ENCODE assay signal across 21 cellular contexts in the genomic region with DNA sequence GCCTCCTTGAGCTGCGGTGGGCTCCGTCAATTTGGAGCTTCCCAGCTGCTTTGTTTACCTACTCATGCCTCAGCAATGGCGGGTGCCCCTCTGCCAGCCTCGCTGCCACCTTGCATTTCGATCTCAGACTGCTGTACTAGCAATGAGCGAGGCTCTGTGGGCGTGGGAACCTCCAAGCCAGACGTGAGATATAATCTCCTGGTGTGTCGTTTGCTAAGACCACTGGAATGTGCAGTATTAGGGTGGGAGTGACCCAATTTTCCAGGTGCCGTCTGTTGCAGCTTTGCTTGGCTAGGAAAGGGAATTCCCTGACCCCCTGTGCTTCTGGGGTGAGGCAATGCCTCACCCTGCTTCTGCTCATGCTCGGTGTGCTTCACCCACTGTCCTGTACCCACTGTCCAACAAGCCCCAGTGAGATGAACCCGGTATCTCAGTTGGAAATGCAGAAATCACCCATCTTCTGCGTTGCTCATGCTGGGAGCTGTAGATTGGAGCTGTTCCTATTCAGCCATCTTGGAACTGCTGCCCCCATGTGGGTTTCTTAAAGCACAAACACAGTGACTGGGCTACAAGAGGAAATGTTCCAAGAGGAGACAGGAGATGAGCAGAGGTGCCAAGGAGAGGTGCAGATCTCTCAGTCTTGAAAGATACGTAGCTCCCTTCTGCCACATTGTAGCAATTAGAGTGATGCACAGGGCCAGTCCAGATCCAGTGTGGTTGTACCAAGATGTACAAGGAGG.
DNase-seq lines count a peak whose midpoint lies in the region; ATAC-seq, FAIRE-seq and TF ChIP-seq lines count a peak whose summit lies in the region.
"Had no signal": no experiment of that assay in that cellular context is flagged by ENCODE, and none has a peak within 500 bp of the region (broad histone marks: within the 10 kb centered on the region; RNA-seq: fewer than 3 reads in every experiment).

No MANE protein-coding gene starts in this region.

- H2BK5ac ChIP-seq in H9 (ENCODE audit: insufficient read length, low read length), result no peak overlapping the region

- CTCF ChIA-PET in Calu3 (lab: Charles Lee), result no interaction called here

- no peak overlapping the region for H4K8ac ChIP-seq in H9 (replicated peaks; ENCODE audit: insufficient read length, low read depth, low read length)

- FAIRE-seq in astrocyte (lab: Jason Lieb, UNC), result no peak
- FAIRE-seq: GM12891 had no signal

- H3K9me3 ChIP-seq in H9 (ENCODE audit: control insufficient read depth, low read depth, low read length), result no peaks in the 10 kb centered on the region
- H3K9me3 ChIP-seq in astrocyte (ENCODE audit: insufficient read depth, low read depth, low read length), result no peaks in the 10 kb centered on the region
- H3K9me3 ChIP-seq: MG63, psoas muscle had no signal

- H4K20me1 ChIP-seq in H9 (ENCODE audit: control insufficient read depth, insufficient read depth, insufficient read length) (no peaks in the 10 kb centered on the region), astrocyte (ENCODE audit: insufficient read depth, low read length) (no peaks in the 10 kb centered on the region)
- H4K20me1 ChIP-seq: BLaER1 treated with 17β-estradiol and CSF1 and Interleukin-3, amounts not matched to agents 10 nM and 100 nM had no signal

- no peaks in the 10 kb centered on the region for H3K23me2 ChIP-seq in H9 (ENCODE audit: insufficient read length, low read depth, low read length, poor library complexity, severe bottlenecking)

- no peaks in the 10 kb centered on the region for H3K79me2 ChIP-seq in H9 (ENCODE audit: insufficient read depth, low read length)
- no peaks in the 10 kb centered on the region for H3K79me2 ChIP-seq in astrocyte (ENCODE audit: insufficient read depth, low read length)

- no peaks in the 10 kb centered on the region for H3K36me3 ChIP-seq in astrocyte (ENCODE audit: insufficient read depth, low read length)
- H3K36me3 ChIP-seq: BLaER1 treated with 17β-estradiol and CSF1 and Interleukin-3, amounts not matched to agents 10 nM and 100 nM; MG63; tibial nerve had no signal

- no peak overlapping the region for H2BK15ac ChIP-seq in H9 (ENCODE audit: low read depth, low read length)

- TF ChIP-seq CTCF in Calu3 (IDR thresholded peaks at IDR 0.05; ENCODE audit: unreplicated experiment), result no peak
- peak; percentile 33; the same call in 2 of the 3 replicates for TF ChIP-seq CTCF in H9 (conservative IDR thresholded peaks at IDR 0.05)
- TF ChIP-seq CTCF in astrocyte (IDR thresholded peaks at IDR 0.05; ENCODE audit: insufficient read depth, low read depth, low read length), result no peak

- intact Hi-C loops in Calu3 (cut with micrococcal nuclease; ENCODE audit: unreplicated experiment), result no loop called here

- no peak overlapping the region for H3K14ac ChIP-seq in H9 (ENCODE audit: insufficient read depth, low read length)

- no peak overlapping the region for H4K5ac ChIP-seq in H9 (ENCODE audit: insufficient read length, low read depth, low read length)

- H3K23ac ChIP-seq in H9 (ENCODE audit: insufficient read length, low read depth, low read length), result no peak overlapping the region

- H3K56ac ChIP-seq in H9 (ENCODE audit: insufficient read length, low read depth, low read length), result no peak overlapping the region

- no peak overlapping the region for H3K27ac ChIP-seq in H9 (ENCODE audit: insufficient read length, low read depth, low read length)
- no peak overlapping the region for H3K27ac ChIP-seq in astrocyte (ENCODE audit: low read depth, low read length)
- H3K27ac ChIP-seq: BLaER1 treated with 17β-estradiol and CSF1 and Interleukin-3, amounts not matched to agents 10 nM and 100 nM; epithelial cell of prostate; psoas muscle; tibial nerve had no signal

- H3K36me3 Mint-ChIP-seq in Calu3 (ENCODE audit: insufficient read depth, unreplicated experiment), result no peaks in the 10 kb centered on the region
- peaks cover 10 to 26% (median 11%) of the 10 kb centered on the region in 3 experiments for H3K36me3 Mint-ChIP-seq in H9 (ENCODE audit: insufficient read depth in 1 of 3, low read depth in 3 of 3)
- H3K36me3 Mint-ChIP-seq in astrocyte (ENCODE audit: low read depth, unreplicated experiment), result no peaks in the 10 kb centered on the region
- H3K36me3 Mint-ChIP-seq: activated naive CD8-positive, alpha-beta T cell treated with anti-CD3 and anti-CD28 coated beads for 36 hours; natural killer cell had no signal

- peak overlapping the region; percentile 39 for H3K4me3 Mint-ChIP-seq in Calu3 (ENCODE audit: low read depth, unreplicated experiment)
- H3K4me3 Mint-ChIP-seq in H9, result no peak overlapping the region
- H3K4me3 Mint-ChIP-seq in astrocyte (ENCODE audit: unreplicated experiment), result no peak overlapping the region
- H3K4me3 Mint-ChIP-seq: activated naive CD8-positive, alpha-beta T cell treated with anti-CD3 and anti-CD28 coated beads for 36 hours; natural killer cell; T-helper 1 cell treated with Interleukin-12 subunit alpha and Interleukin-12 subunit beta and Interleukin-4 antibody, amounts not matched to agents 30 μg/mL and 1 μg/mL, for 36 hours had no signal

- no peak overlapping the region for H3K4ac ChIP-seq in H9 (ENCODE audit: low read depth, low read length)

- H2BK20ac ChIP-seq in H9 (ENCODE audit: low read depth, low read length, poor library complexity, severe bottlenecking), result no peak overlapping the region

- H2AK5ac ChIP-seq in H9 (ENCODE audit: insufficient read length, low read length), result no peak overlapping the region

- H3K18ac ChIP-seq in H9 (ENCODE audit: insufficient read length, low read depth, low read length), result no peak overlapping the region

- H3K4me2 ChIP-seq in H9 (ENCODE audit: insufficient read depth, insufficient read length, low read length) (no peak overlapping the region), astrocyte (ENCODE audit: low read length) (no peak overlapping the region)
- H3K4me2 ChIP-seq: BLaER1 treated with 17β-estradiol and CSF1 and Interleukin-3, amounts not matched to agents 10 nM and 100 nM had no signal

- no peak overlapping the region for H3T11ph ChIP-seq in H9 (ENCODE audit: low read length)

- H3K4me1 ChIP-seq in H9 (ENCODE audit: insufficient read depth, low read length) (no peaks in the 10 kb centered on the region; the same call in 1 of the 2 replicates), astrocyte (ENCODE audit: insufficient read depth, low read length) (no peaks in the 10 kb centered on the region)
- H3K4me1 ChIP-seq: BLaER1 treated with 17β-estradiol and CSF1 and Interleukin-3, amounts not matched to agents 10 nM and 100 nM; psoas muscle; tibial nerve had no signal

- H4K91ac ChIP-seq in H9 (ENCODE audit: insufficient read length, low read depth, low read length), result no peak overlapping the region

- H3K27me3 ChIP-seq in H9 (ENCODE audit: insufficient read depth, low read length) (no peaks in the 10 kb centered on the region), astrocyte (ENCODE audit: insufficient read depth, low read length) (no peaks in the 10 kb centered on the region)
- H3K27me3 ChIP-seq: BLaER1 treated with 17β-estradiol and CSF1 and Interleukin-3, amounts not matched to agents 10 nM and 100 nM; MG63; tibial nerve had no signal

- H3K4me1 Mint-ChIP-seq in Calu3 (ENCODE audit: low read depth, unreplicated experiment) (no peaks in the 10 kb centered on the region), H9 (peaks cover 0 to 2% of the 10 kb centered on the region in 2 experiments; a peak in 1 of 4 replicates), astrocyte (ENCODE audit: low read depth, unreplicated experiment) (peaks cover 7% of the 10 kb centered on the region)
- H3K4me1 Mint-ChIP-seq: activated naive CD8-positive, alpha-beta T cell treated with anti-CD3 and anti-CD28 coated beads for 36 hours; natural killer cell had no signal

- H2AFZ ChIP-seq in H9 (ENCODE audit: low read length) (no peak overlapping the region), astrocyte (ENCODE audit: low read depth, low read length) (no peak overlapping the region)

- H2BK120ac ChIP-seq in H9 (ENCODE audit: low read depth, low read length, poor library complexity, severe bottlenecking), result no peak overlapping the region

- H3K27ac Mint-ChIP-seq in Calu3 (ENCODE audit: unreplicated experiment) (no peak overlapping the region), H9 (no peak overlapping the region), astrocyte (ENCODE audit: unreplicated experiment) (no peak overlapping the region)
- H3K27ac Mint-ChIP-seq: activated naive CD8-positive, alpha-beta T cell treated with anti-CD3 and anti-CD28 coated beads for 36 hours; natural killer cell; T-helper 1 cell treated with Interleukin-12 subunit alpha and Interleukin-12 subunit beta and Interleukin-4 antibody, amounts not matched to agents 30 μg/mL and 1 μg/mL, for 36 hours had no signal

- no peak overlapping the region for H3K4me3 ChIP-seq in astrocyte (ENCODE audit: insufficient read depth, low read depth, low read length)
- H3K4me3 ChIP-seq: BLaER1 treated with 17β-estradiol and CSF1 and Interleukin-3, amounts not matched to agents 10 nM and 100 nM; MG63; psoas muscle; tibial nerve had no signal

- WGBS in H9 (ENCODE audit: extremely low coverage, insufficient read length, low lambda C conversion rate), result no CpG with 5 or more reads among the region's 14 CpGs

- H3K9me3 Mint-ChIP-seq in Calu3 (ENCODE audit: low read depth, unreplicated experiment) (peaks cover 3% of the 10 kb centered on the region), H9 (peaks cover 33 to 34% of the 10 kb centered on the region in 2 experiments), astrocyte (ENCODE audit: unreplicated experiment) (peaks cover 15% of the 10 kb centered on the region)
- H3K9me3 Mint-ChIP-seq: activated naive CD8-positive, alpha-beta T cell treated with anti-CD3 and anti-CD28 coated beads for 36 hours; natural killer cell; T-helper 1 cell treated with Interleukin-12 subunit alpha and Interleukin-12 subunit beta and Interleukin-4 antibody, amounts not matched to agents 30 μg/mL and 1 μg/mL, for 36 hours had no signal

- H3K9ac ChIP-seq in H9 (ENCODE audit: extremely low read depth, insufficient read length, low read length) (no peak overlapping the region), astrocyte (ENCODE audit: low read length) (no peak overlapping the region)
- H3K9ac ChIP-seq: BLaER1 treated with 17β-estradiol and CSF1 and Interleukin-3, amounts not matched to agents 10 nM and 100 nM had no signal

- ATAC-seq in GM18907 (IDR thresholded peaks at IDR 0.05; ENCODE audit: unreplicated experiment), result no peak
- no peak for ATAC-seq in HG02884 (IDR thresholded peaks at IDR 0.05; ENCODE audit: unreplicated experiment)
- no peak for ATAC-seq in GM19324 (IDR thresholded peaks at IDR 0.05; ENCODE audit: low FRiP score, unreplicated experiment)
- ATAC-seq: left lobe of liver, natural killer cell, psoas muscle had no signal

- DNase-seq in Calu3 (no peak), H9 (no peak), astrocyte (ENCODE audit: low read depth) (peak; percentile 25), inferior parietal cortex (ENCODE audit: extremely low spot score) (peak; percentile 17), NCI-H1436 treated with DMSO at 0.1 percent for 48 hours (lab: John Stamatoyannopoulos, UW) (no peak)
- DNase-seq: activated naive CD8-positive, alpha-beta T cell treated with anti-CD3 and anti-CD28 coated beads for 36 hours; activated T-cell treated with anti-CD3 and anti-CD28 coated beads for 4 hours; cerebellar nuclear complex; DND-41; MG63; natural killer cell; psoas muscle had no signal

- no TSS peak for BruUV-seq in Calu3 (replicated peaks; lab: Mats Ljungman, UMichigan)

- H3K27me3 Mint-ChIP-seq in Calu3 (ENCODE audit: unreplicated experiment) (no peaks in the 10 kb centered on the region), H9 (ENCODE audit: low read depth) (peaks cover 5% of the 10 kb centered on the region), astrocyte (ENCODE audit: low read depth, unreplicated experiment) (no peaks in the 10 kb centered on the region)

- no peak overlapping the region for H2BK12ac ChIP-seq in H9 (ENCODE audit: insufficient read length, low read depth, low read length)

- no peaks in the 10 kb centered on the region for H3K79me1 ChIP-seq in H9 (ENCODE audit: insufficient read depth, low read depth, low read length, poor library complexity, severe bottlenecking)

Comparison
In these comparisons a context has a peak if more than half of its experiments do, and no peak if none do; other contexts are left out.
1. DNase-seq: peak in astrocyte (single experiment) and inferior parietal cortex (single experiment); none in Calu3 (single experiment), H9 (single experiment) and NCI-H1436 treated with DMSO at 0.1 percent for 48 hours (single experiment).